Comparison of ENCODE assay signal across 9 cellular contexts in the genomic region with DNA sequence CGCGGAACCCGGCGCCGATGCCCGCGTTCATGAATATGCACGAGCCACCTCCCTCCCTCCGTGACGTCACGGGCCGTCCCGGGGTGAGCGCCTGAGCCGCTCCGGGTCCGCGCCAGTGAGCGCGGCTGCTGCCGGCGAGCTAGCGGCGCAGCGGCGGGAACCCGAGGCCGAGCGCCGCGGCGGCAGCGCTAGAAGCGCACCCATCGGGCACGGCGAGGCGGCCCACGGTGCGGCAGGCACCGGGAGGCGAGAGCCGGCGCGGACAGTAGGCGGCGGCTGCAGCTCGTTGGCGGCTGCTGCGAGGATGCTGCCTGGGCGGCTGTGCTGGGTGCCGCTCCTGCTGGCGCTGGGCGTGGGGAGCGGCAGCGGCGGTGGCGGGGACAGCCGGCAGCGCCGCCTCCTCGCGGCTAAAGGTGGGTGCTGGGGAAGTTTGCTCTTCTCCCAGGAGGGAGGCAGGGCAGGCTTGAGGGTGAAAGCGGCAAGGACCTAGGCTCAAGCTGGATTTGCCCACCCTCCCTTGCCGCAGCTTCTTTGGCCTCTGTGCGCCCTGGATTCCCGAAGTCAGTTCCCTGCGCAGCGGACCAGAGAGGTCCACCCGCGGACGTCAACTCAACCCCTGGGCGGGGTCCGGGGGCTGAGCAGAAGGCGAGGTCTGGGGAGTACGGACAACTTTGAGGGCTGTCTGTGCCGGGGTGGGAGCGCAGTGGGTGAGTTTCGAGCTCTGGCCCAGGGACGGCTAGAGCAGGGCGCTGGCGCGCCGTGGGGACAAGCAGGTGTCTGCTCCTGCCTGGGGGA. TPM values are rescaled to one million over a fixed set of nuclear protein-coding genes. Genes with fewer than 3 reads are reported as not detected.
DNase-seq lines count a peak whose midpoint lies in the region; FAIRE-seq and TF ChIP-seq lines count a peak whose summit lies in the region.
"Had no signal": no experiment of that assay in that cellular context is flagged by ENCODE, and none has a peak within 500 bp of the region (broad histone marks: within the 10 kb centered on the region; RNA-seq: fewer than 3 reads in every experiment).

Gene CLSTN2 (plus strand): TSS at position 115 of the 795 bp plus-strand sequence.

- CTCF ChIA-PET in SK-N-SH (lab: Yijun Ruan, JAX): interaction anchor here (0.7 to 7.5 kb wide), 51 partner anchors 14 to 933 kb away, joined by 3 to 81 read pairs (median 4); no protein-coding TSS in a partner anchor

- H3K27ac ChIP-seq in SK-N-SH (ENCODE audit: low read depth in 2 of 2, low read length in 1 of 2): peak within 1 kb of the TSS in 1 of 2 experiments; percentile 68; a peak in 2 of 4 replicates
- no peak within 1 kb of the TSS for H3K27ac ChIP-seq in muscle layer of colon (ENCODE audit: low read depth, low read length)
- H3K27ac ChIP-seq in urinary bladder (ENCODE audit: low read depth): no peak within 1 kb of the TSS

- no peaks in the 10 kb centered on the region for H4K20me1 ChIP-seq in SK-N-SH (ENCODE audit: insufficient read depth)

- H3K9me3 ChIP-seq in SK-N-SH: no peaks in the 10 kb centered on the region
- H3K9me3 ChIP-seq in muscle layer of colon (ENCODE audit: low read length): no peaks in the 10 kb centered on the region

- no peak for TF ChIP-seq POLR2A in GM12891 (IDR thresholded peaks at IDR 0.05; ENCODE audit: low read depth, low read length)

- POLR2A ChIA-PET in SK-N-SH (lab: Yijun Ruan, JAX): interaction anchor here (0.9 to 1.5 kb wide), 2 partner anchors 371 to 396 kb away, joined by 4 to 6 read pairs; partner anchors contain the start of gene RBP1

- no peaks in the 10 kb centered on the region for H3F3A ChIP-seq in SK-N-SH (replicated peaks; ENCODE audit: insufficient read depth)

- peaks cover 0 to 16% of the 10 kb centered on the region in 2 experiments; a peak in 2 of 4 replicates for H3K4me1 ChIP-seq in SK-N-SH (ENCODE audit: control insufficient read depth in 1 of 2, insufficient read depth in 2 of 2, low read depth in 1 of 2, low read length in 1 of 2)
- H3K4me1 ChIP-seq in muscle layer of colon (ENCODE audit: insufficient read depth, low read length): peaks cover 14% of the 10 kb centered on the region
- no peaks in the 10 kb centered on the region for H3K4me1 ChIP-seq in urinary bladder (ENCODE audit: insufficient read depth)

- H3K79me2 ChIP-seq in SK-N-SH (ENCODE audit: insufficient read depth): no peaks in the 10 kb centered on the region

- DNase-seq in ACHN (peak; percentile 57), GM12891 (ENCODE audit: insufficient read length, low spot score) (peak; percentile 46), SK-N-SH (peak; percentile 92), fibroblast of gingiva (ENCODE audit: low read depth) (peak; percentile 21), OCI-M2 (lab: John Stamatoyannopoulos, UW; ENCODE audit: unreplicated experiment) (no peak)
- no peak for DNase-seq in Jurkat, Clone E6-1 (ENCODE audit: low read depth, low spot score)

- 2% methylated on average over 22 of the region's 84 CpGs for WGBS in SK-N-SH (ENCODE audit: low lambda C conversion rate)
- under 1% methylated on average over 84 of the region's 84 CpGs for WGBS in urinary bladder

- H3K36me3 ChIP-seq in SK-N-SH (replicated peaks in 1 of 2; ENCODE audit: control insufficient read depth in 1 of 2, insufficient read depth in 2 of 2, low read length in 1 of 2): no peaks in the 10 kb centered on the region
- H3K36me3 ChIP-seq in muscle layer of colon (ENCODE audit: insufficient read depth, low read length): no peaks in the 10 kb centered on the region
- no peaks in the 10 kb centered on the region for H3K36me3 ChIP-seq in urinary bladder (ENCODE audit: insufficient read depth)

- H3K9me2 ChIP-seq in SK-N-SH: no peaks in the 10 kb centered on the region

- peak within 1 kb of the TSS; percentile 41; the same call in 1 of the 2 replicates for H3K4me2 ChIP-seq in SK-N-SH

- peak within 1 kb of the TSS; percentile 2; the same call in 1 of the 2 replicates for H3K4me3 ChIP-seq in Jurkat, Clone E6-1 (ENCODE audit: low read length)
- H3K4me3 ChIP-seq in SK-N-SH (ENCODE audit: low read depth in 2 of 2, low read length in 1 of 2) (peak within 1 kb of the TSS; percentile 32 to 50; a peak in 3 of 4 replicates), muscle layer of colon (ENCODE audit: low read depth in 1 of 2, low read length in 2 of 2) (peak within 1 kb of the TSS; percentile 49 to 60), urinary bladder (ENCODE audit: low read depth, low read length) (peak within 1 kb of the TSS; percentile 43)

- H3K27me3 ChIP-seq in SK-N-SH (ENCODE audit: insufficient read depth): 0 out of 2 replicates have a peak, but pooled peaks cover 5% of the 10 kb centered on the region
- H3K27me3 ChIP-seq in muscle layer of colon (ENCODE audit: control insufficient read depth in 1 of 2, insufficient read depth in 2 of 2, low read length in 2 of 2): peaks cover 9 to 28% of the 10 kb centered on the region in 2 donors

- no peak for TF ChIP-seq EP300 in SK-N-SH (IDR thresholded peaks at IDR 0.05; ENCODE audit: borderline replicate concordance in 1 of 2, low read depth in 1 of 2, low read length in 1 of 2)

- H3K9ac ChIP-seq in SK-N-SH: no peak within 1 kb of the TSS
- no peak within 1 kb of the TSS for H3K9ac ChIP-seq in muscle layer of colon (ENCODE audit: low read length)

- no peak within 1 kb of the TSS for H2AFZ ChIP-seq in SK-N-SH (ENCODE audit: low read depth)

- in situ Hi-C loops in ACHN (cut with HindIII; ENCODE audit: low pct_ligation_motif_present, low pct_unique_long_range_greater_than_20kb, low sequenced_read_pairs): no loop called here

- peak; percentile 55 for FAIRE-seq in GM12891 (lab: Jason Lieb, UNC)
- FAIRE-seq: islet of Langerhans had no signal

- TF ChIP-seq CTCF in SK-N-SH (IDR thresholded peaks at IDR 0.05): no peak

- no peak; the same call in 1 of the 2 replicates for TF ChIP-seq RAD21 in SK-N-SH (IDR thresholded peaks at IDR 0.05; ENCODE audit: low read length)

TF ChIP-seq in GM12891, 5 proteins besides CTCF, POLR2A, EP300 and RAD21:
- no peak for TF ChIP-seq POLR2AphosphoS5 (IDR thresholded peaks at IDR 0.05; ENCODE audit: low read depth, low read length)
- TF ChIP-seq POU2F2 (IDR thresholded peaks at IDR 0.05; ENCODE audit: low read depth, low read length): no peak
- no peak for TF ChIP-seq SPI1 (IDR thresholded peaks at IDR 0.05; ENCODE audit: low read depth, low read length)
- no peak for TF ChIP-seq PAX5 (IDR thresholded peaks at IDR 0.05; ENCODE audit: insufficient read depth, low read length, severe bottlenecking)
- no peak for TF ChIP-seq TAF1 (IDR thresholded peaks at IDR 0.05; ENCODE audit: low read depth, low read length)

TF ChIP-seq in SK-N-SH, 30 proteins besides CTCF, POLR2A, EP300 and RAD21:
- TF ChIP-seq, protein P1, sequence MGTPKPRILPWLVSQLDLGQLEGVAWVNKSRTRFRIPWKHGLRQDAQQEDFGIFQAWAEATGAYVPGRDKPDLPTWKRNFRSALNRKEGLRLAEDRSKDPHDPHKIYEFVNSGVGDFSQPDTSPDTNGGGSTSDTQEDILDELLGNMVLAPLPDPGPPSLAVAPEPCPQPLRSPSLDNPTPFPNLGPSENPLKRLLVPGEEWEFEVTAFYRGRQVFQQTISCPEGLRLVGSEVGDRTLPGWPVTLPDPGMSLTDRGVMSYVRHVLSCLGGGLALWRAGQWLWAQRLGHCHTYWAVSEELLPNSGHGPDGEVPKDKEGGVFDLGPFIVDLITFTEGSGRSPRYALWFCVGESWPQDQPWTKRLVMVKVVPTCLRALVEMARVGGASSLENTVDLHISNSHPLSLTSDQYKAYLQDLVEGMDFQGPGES (IDR thresholded peaks at IDR 0.05; ENCODE audit: low read depth, low read length): no peak

RNA-seq across cellular contexts. Expression of gene CLSTN2, which starts in this region (rescaled TPM):
- polyA plus RNA-seq in GM12891 (2012; ENCODE audit: low read depth, missing spikeins): 0.04 TPM
- polyA plus RNA-seq in Jurkat, Clone E6-1 (2012; ENCODE audit: insufficient read depth, insufficient read length): not detected
- polyA plus RNA-seq in SK-N-SH (2012; rRNA removed): 0.02 and 0.03 TPM in 2 replicates
- 0.01 and 0.03 TPM in 2 replicates for polyA plus RNA-seq in SK-N-SH (2012; cell fraction: cytosol; rRNA removed)
- polyA plus RNA-seq in SK-N-SH (2012; cell fraction: nucleus; rRNA removed): 0.01 and 0.05 TPM in 2 replicates
- total RNA-seq in urinary bladder: 4.9 TPM
- 1.1 TPM for polyA plus RNA-seq in urinary bladder

Comparison
In these comparisons a context has a peak if more than half of its experiments do, and no peak if none do; other contexts are left out.
1. Peak in DNase-seq, H3K4me3 ChIP-seq and H3K4me2 ChIP-seq in SK-N-SH; RNA of the gene not detected or under 1 TPM.
2. DNase-seq: peak in ACHN (single experiment), GM12891 (single experiment) and fibroblast of gingiva (single experiment); none in Jurkat, Clone E6-1 (single experiment) and OCI-M2 (single experiment).
3. H3K4me3 ChIP-seq: peak in every context shown above with its lines; median percentile 54 in muscle layer of colon; 43 in urinary bladder; 41 in SK-N-SH; 2 in Jurkat, Clone E6-1.